ENCODE assay signal across 14 cellular contexts in genomic region chr12:6823161-6824084, GRCh38. TPM values are rescaled to one million over a fixed set of nuclear protein-coding genes. Genes with fewer than 3 reads are reported as not detected.
DNase-seq lines count a peak whose midpoint lies in the region; TF ChIP-seq lines count a peak whose summit lies in the region.
"Had no signal": no experiment of that assay in that cellular context is flagged by ENCODE, and none has a peak within 500 bp of the region (broad histone marks: within the 10 kb centered on the region; RNA-seq: fewer than 3 reads in every experiment).

No MANE protein-coding gene starts in this region.

- H3K4me2 ChIP-seq in neuronal stem cell (ENCODE audit: insufficient read depth, low read length, poor library complexity, severe bottlenecking) (no peak overlapping the region), mammary epithelial cell (ENCODE audit: insufficient read depth, low read depth, low read length) (no peak overlapping the region)

- H3K9me3 ChIP-seq in neuronal stem cell (replicated peaks in 1 of 2; ENCODE audit: control insufficient read depth in 2 of 2, insufficient read depth in 1 of 2, low read depth in 1 of 2, low read length in 2 of 2) (peaks cover 0 to 3% of the 10 kb centered on the region in 2 donors), mammary epithelial cell (replicated peaks; ENCODE audit: insufficient read depth, low read length) (no peaks in the 10 kb centered on the region)
- H3K9me3 ChIP-seq: heart left ventricle had no signal

- no peak overlapping the region for H3K4me3 Mint-ChIP-seq in dendritic cell treated with granulocyte-macrophage colony-stimulating factor and Interleukin-4, amounts not matched to agents 40 ng/mL and 50 ng/mL, for 4 days
- H3K4me3 Mint-ChIP-seq: activated CD4-positive, alpha-beta T cell treated with anti-CD3 and anti-CD28 coated beads for 36 hours had no signal

- peak overlapping the region; percentile 33 for H2BK5ac ChIP-seq in neuronal stem cell (ENCODE audit: low read length)

- H3K4me3 ChIP-seq in H7 (ENCODE audit: insufficient read depth, low read depth, low read length): no peak overlapping the region
- H3K4me3 ChIP-seq in neuronal stem cell (ENCODE audit: low read length in 2 of 2): no peak overlapping the region
- H3K4me3 ChIP-seq in mammary epithelial cell (replicated peaks in 1 of 3; ENCODE audit: insufficient read depth in 1 of 3, low read depth in 2 of 3, low read length in 3 of 3): no peak overlapping the region
- no peak overlapping the region for H3K4me3 ChIP-seq in brain microvascular endothelial cell (ENCODE audit: low read depth, low read length)
- H3K4me3 ChIP-seq: GM23248 had no signal

- peaks cover 39 to 54% of the 10 kb centered on the region in 2 donors for H3K4me1 ChIP-seq in neuronal stem cell (ENCODE audit: control insufficient read depth in 2 of 2, insufficient read depth in 1 of 2, low read depth in 1 of 2, low read length in 2 of 2)
- H3K4me1 ChIP-seq in mammary epithelial cell (ENCODE audit: insufficient read depth, low read length): peaks cover 12% of the 10 kb centered on the region

- peak overlapping the region; percentile 72 for H2AK5ac ChIP-seq in neuronal stem cell (ENCODE audit: low read depth, low read length)

- peak overlapping the region; percentile 21 for H3K18ac ChIP-seq in neuronal stem cell (ENCODE audit: low read length)

- peak; percentile 53 for DNase-seq in H7
- DNase-seq in neuronal stem cell (ENCODE audit: low spot score): no peak
- no peak for DNase-seq in mammary epithelial cell
- DNase-seq in brain microvascular endothelial cell: no peak
- no peak for DNase-seq in iPS-NIHi11 (ENCODE audit: low spot score)
- DNase-seq: activated CD4-positive, alpha-beta T cell treated with anti-CD3 and anti-CD28 coated beads for 36 hours; activated CD8-positive, alpha-beta memory T cell treated with anti-CD3 and anti-CD28 coated beads, Interleukin-2, amount 50 U/mL, for 48 hours; activated naive CD4-positive, alpha-beta T cell treated with Interleukin-2 at 50 U/mL for 16 hours; GM23248; NCI-H1417; NCI-H82; T-helper 9 cell had no signal

- TF ChIP-seq CTCF in mammary epithelial cell (conservative IDR thresholded peaks at IDR 0.05 in 1 of 2, IDR thresholded peaks at IDR 0.05 in 1 of 2; ENCODE audit: extremely low read depth in 1 of 2, insufficient read depth in 1 of 2, low read depth in 1 of 2, low read length in 2 of 2) (no peak), brain microvascular endothelial cell (IDR thresholded peaks at IDR 0.05; ENCODE audit: low read depth, low read length, missing control alignments) (no peak)

- H3K36me3 ChIP-seq in H7 (replicated peaks; ENCODE audit: control insufficient read depth, insufficient read depth, low read length): no peaks in the 10 kb centered on the region
- H3K36me3 ChIP-seq in neuronal stem cell (replicated peaks in 1 of 2; ENCODE audit: control insufficient read depth in 2 of 2, insufficient read depth in 2 of 2, low read length in 2 of 2): peaks cover 0 to 5% of the 10 kb centered on the region in 2 donors
- H3K36me3 ChIP-seq in mammary epithelial cell (ENCODE audit: insufficient read depth, low read length): no peaks in the 10 kb centered on the region
- H3K36me3 ChIP-seq in brain microvascular endothelial cell (replicated peaks): no peaks in the 10 kb centered on the region

- in situ Hi-C loops in mammary epithelial cell (cut with MboI; ENCODE audit: low sequenced_read_pairs in 2 of 2) (loop anchor here in 1 of 2 donors (10.0 kb wide), 1 partner anchor 79 kb away; no protein-coding TSS in a partner anchor), brain microvascular endothelial cell (cut with HindIII; ENCODE audit: low pct_ligation_motif_present, low sequenced_read_pairs) (no loop called here)

- H3K27ac ChIP-seq in neuronal stem cell (replicated peaks; ENCODE audit: low read length) (no peak overlapping the region), mammary epithelial cell (ENCODE audit: insufficient read depth, low read depth, low read length) (no peak overlapping the region), brain microvascular endothelial cell (no peak overlapping the region)
- H3K27ac ChIP-seq: GM23248, heart left ventricle had no signal

- H2AFZ ChIP-seq in neuronal stem cell (ENCODE audit: low read length): no peak overlapping the region
- H2AFZ ChIP-seq in mammary epithelial cell (ENCODE audit: low read depth, low read length): no peak overlapping the region
- H2AFZ ChIP-seq: GM23248 had no signal

- H3K4ac ChIP-seq in neuronal stem cell (ENCODE audit: low read length): no peak overlapping the region

- H3K27me3 ChIP-seq in H7 (ENCODE audit: control insufficient read depth, insufficient read depth, low read length) (peaks cover 66% of the 10 kb centered on the region), neuronal stem cell (ENCODE audit: control insufficient read depth in 3 of 3, insufficient read depth in 3 of 3, low read depth in 1 of 3, low read length in 3 of 3) (no peaks in the 10 kb centered on the region), mammary epithelial cell (ENCODE audit: insufficient read depth, low read length) (peaks cover 12% of the 10 kb centered on the region), brain microvascular endothelial cell (replicated peaks) (no peaks in the 10 kb centered on the region)

- CTCF ChIA-PET in mammary epithelial cell (lab: Charles Lee; ENCODE audit: low non-redundant PET): no interaction called here

- no peak overlapping the region for H2BK120ac ChIP-seq in neuronal stem cell (ENCODE audit: low read depth, low read length)

- H3K9ac ChIP-seq in neuronal stem cell (ENCODE audit: low read depth, low read length, poor library complexity) (no peak overlapping the region), mammary epithelial cell (ENCODE audit: insufficient read depth, low read length) (no peak overlapping the region)
- H3K9ac ChIP-seq: GM23248 had no signal

- peaks cover 10% of the 10 kb centered on the region for H3K79me1 ChIP-seq in neuronal stem cell (ENCODE audit: low read depth, low read length)

- H3K27ac Mint-ChIP-seq in dendritic cell treated with granulocyte-macrophage colony-stimulating factor and Interleukin-4, amounts not matched to agents 40 ng/mL and 50 ng/mL, for 4 days: peak overlapping the region; percentile 78
- H3K27ac Mint-ChIP-seq: activated CD4-positive, alpha-beta T cell treated with anti-CD3 and anti-CD28 coated beads for 36 hours had no signal

- no CpG with 5 or more reads among the region's 12 CpGs for WGBS in neuronal stem cell (ENCODE audit: extremely low coverage in 2 of 2, insufficient read length in 2 of 2, insufficient replicate concordance in 1 of 2), 2 donors
- WGBS in mammary epithelial cell (ENCODE audit: low coverage, missing lambda C conversion rate): 18% methylated on average over 3 of the region's 12 CpGs

- H2BK15ac ChIP-seq in neuronal stem cell (ENCODE audit: low read length): peak overlapping the region; percentile 77

- no peaks in the 10 kb centered on the region for H3K9me3 Mint-ChIP-seq in dendritic cell treated with granulocyte-macrophage colony-stimulating factor and Interleukin-4, amounts not matched to agents 40 ng/mL and 50 ng/mL, for 4 days

- peaks cover 39% of the 10 kb centered on the region for H3K36me3 Mint-ChIP-seq in dendritic cell treated with granulocyte-macrophage colony-stimulating factor and Interleukin-4, amounts not matched to agents 40 ng/mL and 50 ng/mL, for 4 days (ENCODE audit: low read depth)

- peak overlapping the region; percentile 82 for H3K23ac ChIP-seq in neuronal stem cell (ENCODE audit: low read depth, low read length, poor library complexity)

- peaks cover 70% of the 10 kb centered on the region for H3K4me1 Mint-ChIP-seq in dendritic cell treated with granulocyte-macrophage colony-stimulating factor and Interleukin-4, amounts not matched to agents 40 ng/mL and 50 ng/mL, for 4 days (ENCODE audit: low read depth)

- no peak overlapping the region for H4K91ac ChIP-seq in neuronal stem cell (ENCODE audit: low read depth, low read length, poor library complexity)

- H3K14ac ChIP-seq in neuronal stem cell (ENCODE audit: low read length): no peak overlapping the region

- H2BK12ac ChIP-seq in neuronal stem cell (ENCODE audit: low read length): no peak overlapping the region

- H4K20me1 ChIP-seq in mammary epithelial cell (ENCODE audit: insufficient read depth, low read length): no peaks in the 10 kb centered on the region

- no peak overlapping the region for H4K8ac ChIP-seq in neuronal stem cell (ENCODE audit: low read depth, low read length)

- peaks cover 35% of the 10 kb centered on the region for H3K27me3 Mint-ChIP-seq in dendritic cell treated with granulocyte-macrophage colony-stimulating factor and Interleukin-4, amounts not matched to agents 40 ng/mL and 50 ng/mL, for 4 days

- no peaks in the 10 kb centered on the region for H3K79me2 ChIP-seq in mammary epithelial cell (ENCODE audit: insufficient read depth, low read length)

- no TSS peak for BruUV-seq in mammary epithelial cell (replicated peaks; lab: Mats Ljungman, UMichigan)

- intact Hi-C loops in dendritic cell treated with granulocyte-macrophage colony-stimulating factor and Interleukin-4, amounts not matched to agents 40 ng/mL and 50 ng/mL, for 4 days (cut with micrococcal nuclease): loop anchor here (5.0 kb wide), 1 partner anchor 36 kb away; the partner anchor contains the start of gene CD4
- intact Hi-C loops in mammary epithelial cell (cut with micrococcal nuclease): no loop called here

- dilution Hi-C loops in mammary epithelial cell (cut with HindIII; ENCODE audit: low sequenced_read_pairs): no loop called here

RNA-seq across cellular contexts. Expression of gene GPR162, which starts 1.8 kb away (rescaled TPM):
- 5.4 and 7.0 TPM in 2 replicates for total RNA-seq in H7 (2014; rRNA removed; shearing (Covaris generic))
- polyA plus RNA-seq in neuronal stem cell (2013, experiment 1 of 2): 34.0 TPM
- polyA plus RNA-seq in neuronal stem cell (2013, experiment 2 of 2): 28.4 TPM
- under 1 TPM in 1 of 2 donors, not detected in 1; 0.17 TPM for total RNA-seq in mammary epithelial cell
- polyA plus RNA-seq in mammary epithelial cell: 0.07 TPM
- polyA minus RNA-seq in mammary epithelial cell: not detected

RNA-seq across cellular contexts. Expression of gene P3H3, which starts 4.8 kb away (rescaled TPM):
- total RNA-seq in H7 (2014; rRNA removed; shearing (Covaris generic)): 38.0 and 46.9 TPM in 2 replicates
- polyA plus RNA-seq in neuronal stem cell (2013, experiment 1 of 2): 22.0 TPM
- polyA plus RNA-seq in neuronal stem cell (2013, experiment 2 of 2): 21.2 TPM
- total RNA-seq in mammary epithelial cell: 1 to 10 TPM; 2.0 to 5.5 TPM
- polyA plus RNA-seq in mammary epithelial cell: 1.3 TPM
- polyA minus RNA-seq in mammary epithelial cell: not detected

RNA-seq across cellular contexts. Expression of gene GNB3, which starts 17.3 kb away (rescaled TPM):
- 1.5 and 5.5 TPM in 2 replicates for total RNA-seq in H7 (2014; rRNA removed; shearing (Covaris generic))
- 8.6 TPM for polyA plus RNA-seq in neuronal stem cell (2013, experiment 1 of 2)
- polyA plus RNA-seq in neuronal stem cell (2013, experiment 2 of 2): 8.2 TPM
- total RNA-seq in mammary epithelial cell: under 1 TPM in 1 of 2 donors, not detected in 1; 0.40 TPM
- 0.10 TPM for polyA plus RNA-seq in mammary epithelial cell
- not detected for polyA minus RNA-seq in mammary epithelial cell

RNA-seq across cellular contexts. Expression of gene CDCA3, which starts 27.7 kb away (rescaled TPM):
- 85.6 and 115 TPM in 2 replicates for total RNA-seq in H7 (2014; rRNA removed; shearing (Covaris generic))
- 81.3 TPM for polyA plus RNA-seq in neuronal stem cell (2013, experiment 1 of 2)
- polyA plus RNA-seq in neuronal stem cell (2013, experiment 2 of 2): 79.5 TPM
- total RNA-seq in mammary epithelial cell: 10 to 100 TPM in 1 of 2 donors, 1 to 10 TPM in 1; 1.8 to 33.2 TPM
- polyA plus RNA-seq in mammary epithelial cell: 60.2 TPM
- polyA minus RNA-seq in mammary epithelial cell: 26.3 TPM

RNA-seq across cellular contexts. Expression of gene USP5, which starts 28.5 kb away (rescaled TPM):
- total RNA-seq in H7 (2014; rRNA removed; shearing (Covaris generic)): 103 and 112 TPM in 2 replicates
- 80.9 TPM for polyA plus RNA-seq in neuronal stem cell (2013, experiment 1 of 2)
- 82.6 TPM for polyA plus RNA-seq in neuronal stem cell (2013, experiment 2 of 2)
- total RNA-seq in mammary epithelial cell: 100 to 1,000 TPM in 1 of 2 donors, 10 to 100 TPM in 1; 79.4 to 128 TPM
- polyA plus RNA-seq in mammary epithelial cell: 72.1 TPM
- polyA minus RNA-seq in mammary epithelial cell: 134 TPM
